1 cellular context compared by ENCODE assay signal in genomic region chr2:15993232-15993610, GRCh38.
TF ChIP-seq lines count a peak whose summit lies in the region.

No MANE protein-coding gene starts in this region.

TF ChIP-seq in H1, 55 proteins besides CTCF, POLR2A, EP300 and RAD21 (continued from another document):
- TF ChIP-seq CHD7 (IDR thresholded peaks at IDR 0.05; ENCODE audit: insufficient replicate concordance, low read length) (no peak), E2F6 (IDR thresholded peaks at IDR 0.05) (no peak), POU5F1 (IDR thresholded peaks at IDR 0.05; ENCODE audit: low read depth, low read length) (no peak), YY1 (IDR thresholded peaks at IDR 0.05; ENCODE audit: low read depth, low read length) (no peak), EZH2 (IDR thresholded peaks at IDR 0.05; ENCODE audit: low read depth, low read length, severe bottlenecking) (no peak), POLR2AphosphoS5 (IDR thresholded peaks at IDR 0.05; ENCODE audit: low read depth, low read length) (no peak), ATF3 (IDR thresholded peaks at IDR 0.05; ENCODE audit: insufficient read depth, low read depth, low read length) (no peak), RNF2 (IDR thresholded peaks at IDR 0.05; ENCODE audit: borderline replicate concordance, low read depth, low read length, missing control alignments, poor library complexity, severe bottlenecking) (no peak), FOSL1 (IDR thresholded peaks at IDR 0.05; ENCODE audit: insufficient read depth, low read depth, low read length) (no peak), CREB1 (IDR thresholded peaks at IDR 0.05) (no peak)
